Comparison of ENCODE assay signal across 8 cellular contexts in the genomic region with DNA sequence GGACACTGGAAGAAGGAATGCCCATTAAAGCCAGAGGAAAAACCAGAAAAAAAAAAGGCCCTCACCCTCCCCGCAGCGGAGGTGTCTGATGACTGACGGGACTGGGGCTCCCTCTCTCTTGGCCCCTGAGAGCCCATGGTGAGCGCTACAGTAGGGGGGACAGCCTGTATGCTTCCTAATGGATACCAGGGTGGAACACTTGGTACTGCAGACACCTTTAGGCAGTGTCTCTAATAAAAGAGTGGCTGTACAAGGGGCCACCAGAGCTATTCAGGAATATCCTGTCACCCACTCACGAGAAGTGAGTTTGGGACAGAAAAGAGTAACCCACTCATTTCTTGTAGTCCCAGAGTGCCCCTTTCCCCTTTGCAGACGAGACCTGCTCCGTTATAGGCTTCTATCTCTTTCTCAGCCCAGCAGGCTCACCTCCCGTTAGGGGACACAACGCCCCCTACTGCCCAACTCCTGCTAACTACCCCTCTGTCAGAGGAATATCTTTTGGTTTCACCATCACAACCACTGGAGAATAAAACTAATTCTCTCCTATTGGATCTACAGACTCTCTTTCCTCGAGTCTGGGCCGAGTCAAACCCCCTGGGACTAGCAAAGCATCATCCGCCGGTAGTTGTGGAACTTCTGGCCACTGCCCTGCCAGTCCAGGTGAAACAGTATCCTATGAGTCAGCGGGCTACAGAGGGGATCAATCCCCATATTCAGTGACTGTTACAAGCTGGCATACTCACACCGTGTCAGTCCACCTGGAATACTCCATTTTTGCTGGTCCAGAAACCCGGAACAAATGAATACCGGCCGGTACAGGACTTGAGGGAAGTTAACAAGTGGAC. TPM values are rescaled to one million over a fixed set of nuclear protein-coding genes. Genes with fewer than 3 reads are reported as not detected.
A peak's percentile ranks its signal among the peaks of the same experiment; 100 is the strongest.
DNase-seq lines count a peak whose midpoint lies in the region; ATAC-seq and TF ChIP-seq lines count a peak whose summit lies in the region.

No MANE protein-coding gene starts in this region.

- no peaks in the 10 kb centered on the region for H3K9me3 ChIP-seq in WERI-Rb-1 (ENCODE audit: severe bottlenecking)
- H3K9me3 ChIP-seq in right lobe of liver: no peaks in the 10 kb centered on the region

- CTCF ChIA-PET in HEK293T (lab: Yijun Ruan, JAX): interaction anchor here (0.7 kb wide), 1 partner anchor 38 kb away, joined by 4 read pairs; no protein-coding TSS in a partner anchor

- no peaks in the 10 kb centered on the region for H3K4me1 ChIP-seq in right lobe of liver

- H3K27ac ChIP-seq in WERI-Rb-1 (no peak overlapping the region), caudate nucleus (ENCODE audit: low read depth, low read length) (no peak overlapping the region), right lobe of liver (no peak overlapping the region)

- peak; percentile 7 to 22 for DNase-seq in NCI-H2081 (lab: John Stamatoyannopoulos, UW)
- no peak for DNase-seq in NCI-H2081 treated with DMSO at 0.1 percent for 48 hours (lab: John Stamatoyannopoulos, UW)
- peak; percentile 70 for DNase-seq in HEK293T (ENCODE audit: extremely low spot score)
- DNase-seq in MV-4-11 (lab: John Stamatoyannopoulos, UW): peak; percentile 58
- DNase-seq in WERI-Rb-1: peak; percentile 80
- DNase-seq in caudate nucleus (lab: John Stamatoyannopoulos, UW): peak in 37 of 61 donors; percentile 1 to 54 (median 6)
- peak in 2 of 3 donors; percentile 55 to 57 for DNase-seq in right lobe of liver
- peak; percentile 24 for DNase-seq in stimulated activated CD8-positive, alpha-beta memory T cell treated with anti-CD3 and anti-CD28 coated beads, Interleukin-15, amount 100 ng/mL, for 24 hours (ENCODE audit: low read depth)

- intact Hi-C loops in right lobe of liver (cut with DNase I): no loop called here

- WGBS in right lobe of liver (ENCODE audit: insufficient coverage, low coverage, low lambda C conversion rate, missing lambda C conversion rate): 42% methylated on average over 12 of the region's 18 CpGs

- H3K36me3 ChIP-seq in WERI-Rb-1: no peaks in the 10 kb centered on the region
- H3K36me3 ChIP-seq in right lobe of liver: no peaks in the 10 kb centered on the region

- peak; percentile 65 for TF ChIP-seq CTCF in WERI-Rb-1 (IDR thresholded peaks at IDR 0.05; ENCODE audit: low read depth, low read length)
- TF ChIP-seq CTCF in right lobe of liver (IDR thresholded peaks at IDR 0.05): peak; percentile 40 to 61 (median 55)

- TF ChIP-seq POLR2A in right lobe of liver (IDR thresholded peaks at IDR 0.05): no peak

- no peaks in the 10 kb centered on the region for H3K27me3 ChIP-seq in WERI-Rb-1 (ENCODE audit: insufficient read depth, low read depth, severe bottlenecking)
- no peaks in the 10 kb centered on the region for H3K27me3 ChIP-seq in right lobe of liver

- peak; percentile 73 to 85 (median 80) for ATAC-seq in right lobe of liver

- no peak overlapping the region for H3K4me3 ChIP-seq in WERI-Rb-1 (ENCODE audit: low read depth, low read length)
- no peak overlapping the region for H3K4me3 ChIP-seq in right lobe of liver

- POLR2A ChIA-PET in HEK293T (lab: Yijun Ruan, JAX): interaction anchor here (1.5 kb wide), 1 partner anchor 62 kb away, joined by 4 read pairs; a partner anchor contains a TSS

TF ChIP-seq in HEK293T, 16 proteins besides CTCF, POLR2A, EP300 and RAD21:
- TF ChIP-seq HDGF (IDR thresholded peaks at IDR 0.05; ENCODE audit: borderline replicate concordance) (no peak), FOXK2 (IDR thresholded peaks at IDR 0.05) (no peak), ARNT (IDR thresholded peaks at IDR 0.05) (no peak), LEF1 (IDR thresholded peaks at IDR 0.05; ENCODE audit: borderline replicate concordance) (no peak), CTBP1 (IDR thresholded peaks at IDR 0.05; ENCODE audit: borderline replicate concordance) (no peak), ZNF384 (IDR thresholded peaks at IDR 0.05) (no peak), NFRKB (IDR thresholded peaks at IDR 0.05) (no peak), ELF4 (IDR thresholded peaks at IDR 0.05) (no peak)
- TF ChIP-seq, protein P1, sequence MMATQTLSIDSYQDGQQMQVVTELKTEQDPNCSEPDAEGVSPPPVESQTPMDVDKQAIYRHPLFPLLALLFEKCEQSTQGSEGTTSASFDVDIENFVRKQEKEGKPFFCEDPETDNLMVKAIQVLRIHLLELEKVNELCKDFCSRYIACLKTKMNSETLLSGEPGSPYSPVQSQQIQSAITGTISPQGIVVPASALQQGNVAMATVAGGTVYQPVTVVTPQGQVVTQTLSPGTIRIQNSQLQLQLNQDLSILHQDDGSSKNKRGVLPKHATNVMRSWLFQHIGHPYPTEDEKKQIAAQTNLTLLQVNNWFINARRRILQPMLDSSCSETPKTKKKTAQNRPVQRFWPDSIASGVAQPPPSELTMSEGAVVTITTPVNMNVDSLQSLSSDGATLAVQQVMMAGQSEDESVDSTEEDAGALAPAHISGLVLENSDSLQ (IDR thresholded peaks at IDR 0.05): no peak

RNA-seq across cellular contexts. Expression of a gene that starts 40.8 kb away (rescaled TPM):
- total RNA-seq in right lobe of liver: 1 to 10 TPM; 5.4 to 8.5 (median 7.9) TPM

RNA-seq across cellular contexts. Expression of a gene that starts 50.3 kb away (rescaled TPM):
- 100 to 1,000 TPM; 336 to 620 (median 364) TPM for total RNA-seq in right lobe of liver
